23 cellular contexts compared by ENCODE assay signal in the genomic region with DNA sequence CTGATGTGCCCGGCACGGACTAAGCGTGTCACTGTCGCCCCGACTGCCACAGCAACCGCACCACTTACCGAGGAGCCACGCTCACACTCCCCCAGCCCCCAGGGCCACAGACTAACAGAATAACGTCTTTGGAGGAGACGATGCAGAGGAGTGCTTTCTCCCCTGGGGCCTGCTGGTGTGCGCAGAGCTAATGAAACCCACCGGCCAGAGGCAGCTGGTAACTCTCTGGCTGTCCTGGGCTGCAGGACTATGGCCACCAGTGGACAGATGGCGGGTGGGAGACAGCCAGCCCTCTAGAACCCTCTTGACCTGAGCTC.
DNase-seq lines count a peak whose midpoint lies in the region; ATAC-seq and TF ChIP-seq lines count a peak whose summit lies in the region.
"Had no signal": no experiment of that assay in that cellular context is flagged by ENCODE, and none has a peak within 500 bp of the region (broad histone marks: within the 10 kb centered on the region; RNA-seq: fewer than 3 reads in every experiment).

No MANE protein-coding gene starts in this region.

- H2AFZ ChIP-seq in GM23338 = no peak overlapping the region

- intact Hi-C loops in lower lobe of right lung (cut with DNase I) = no loop called here

- H3K4me3 ChIP-seq in WERI-Rb-1 (ENCODE audit: low read depth, low read length) = no peak overlapping the region
- H3K4me3 ChIP-seq in lower lobe of right lung = no peak overlapping the region
- H3K4me3 ChIP-seq in GM23338 = no peak overlapping the region
- H3K4me3 ChIP-seq: GM12878, SJCRH30 had no signal

- no peaks in the 10 kb centered on the region for H3K9me3 ChIP-seq in WERI-Rb-1 (ENCODE audit: severe bottlenecking)
- H3K9me3 ChIP-seq in lower lobe of right lung = no peaks in the 10 kb centered on the region
- H3K9me3 ChIP-seq: SJCRH30 had no signal

- H3K27me3 ChIP-seq in WERI-Rb-1 (ENCODE audit: insufficient read depth, low read depth, severe bottlenecking) (no peaks in the 10 kb centered on the region), lower lobe of right lung (ENCODE audit: low read depth) (no peaks in the 10 kb centered on the region), GM23338 (ENCODE audit: insufficient read depth) (no peaks in the 10 kb centered on the region)

- H3K4me3 Mint-ChIP-seq in stimulated activated effector memory CD8-positive, alpha-beta T cell treated with anti-CD3 and anti-CD28 coated beads, Interleukin-12 subunit alpha, Interleukin-12 subunit beta, amount 100 ng/mL, for 72 hours = no peak overlapping the region
- no peak overlapping the region for H3K4me3 Mint-ChIP-seq in GM23338
- H3K4me3 Mint-ChIP-seq: CD8-positive, alpha-beta T cell had no signal

- TF ChIP-seq CTCF in WERI-Rb-1 (IDR thresholded peaks at IDR 0.05; ENCODE audit: low read depth, low read length) (no peak), lower lobe of right lung (IDR thresholded peaks at IDR 0.05) (no peak), GM23338 (conservative IDR thresholded peaks at IDR 0.05; ENCODE audit: low read depth in 2 of 2) (no peak)

- ATAC-seq in lower lobe of right lung = no peak
- peak; percentile 12 for ATAC-seq in stimulated activated effector memory CD8-positive, alpha-beta T cell treated with anti-CD3 and anti-CD28 coated beads, Interleukin-12 subunit alpha, Interleukin-12 subunit beta, amount 100 ng/mL, for 72 hours
- no peak for ATAC-seq in GM19452 (IDR thresholded peaks at IDR 0.05; ENCODE audit: unreplicated experiment)
- no peak for ATAC-seq in GM23338
- ATAC-seq in GM21367 (IDR thresholded peaks at IDR 0.05; ENCODE audit: unreplicated experiment) = no peak
- ATAC-seq: CD8-positive, alpha-beta T cell; GM12878 had no signal

- peaks cover 3% of the 10 kb centered on the region for H3K4me1 Mint-ChIP-seq in stimulated activated effector memory CD8-positive, alpha-beta T cell treated with anti-CD3 and anti-CD28 coated beads, Interleukin-12 subunit alpha, Interleukin-12 subunit beta, amount 100 ng/mL, for 72 hours
- peaks cover 4% of the 10 kb centered on the region for H3K4me1 Mint-ChIP-seq in GM23338

- no peaks in the 10 kb centered on the region for H3K4me1 ChIP-seq in lower lobe of right lung
- H3K4me1 ChIP-seq in GM23338 (ENCODE audit: insufficient read depth) = no peaks in the 10 kb centered on the region
- H3K4me1 ChIP-seq: SJCRH30 had no signal

- H3K27ac ChIP-seq in WERI-Rb-1 = no peak overlapping the region
- H3K27ac ChIP-seq in lower lobe of right lung = no peak overlapping the region
- H3K27ac ChIP-seq in GM23338 (ENCODE audit: low read depth) = no peak overlapping the region
- H3K27ac ChIP-seq: KMS-11, SJCRH30 had no signal

- peaks cover 2% of the 10 kb centered on the region for H3K36me3 Mint-ChIP-seq in stimulated activated effector memory CD8-positive, alpha-beta T cell treated with anti-CD3 and anti-CD28 coated beads, Interleukin-12 subunit alpha, Interleukin-12 subunit beta, amount 100 ng/mL, for 72 hours
- H3K36me3 Mint-ChIP-seq in GM23338 (ENCODE audit: low read depth) = peaks cover 6% of the 10 kb centered on the region; the same call in 2 of the 3 replicates
- H3K36me3 Mint-ChIP-seq: CD8-positive, alpha-beta T cell had no signal

- peak overlapping the region; percentile 60 for H3K27ac Mint-ChIP-seq in stimulated activated effector memory CD8-positive, alpha-beta T cell treated with anti-CD3 and anti-CD28 coated beads, Interleukin-12 subunit alpha, Interleukin-12 subunit beta, amount 100 ng/mL, for 72 hours
- no peak overlapping the region for H3K27ac Mint-ChIP-seq in GM23338
- H3K27ac Mint-ChIP-seq: CD8-positive, alpha-beta T cell had no signal

- H3K9me2 ChIP-seq in GM23338 (ENCODE audit: insufficient read depth) = no peaks in the 10 kb centered on the region; the same call in 1 of the 2 replicates

- no peak overlapping the region for H3K4me2 ChIP-seq in GM23338
- H3K4me2 ChIP-seq: KMS-11 had no signal

- no peaks in the 10 kb centered on the region for H3K79me2 ChIP-seq in GM23338 (replicated peaks; ENCODE audit: insufficient read depth)

- H3F3A ChIP-seq in GM23338 (replicated peaks; ENCODE audit: low read depth) = no peaks in the 10 kb centered on the region

- H3K36me3 ChIP-seq in WERI-Rb-1 = no peaks in the 10 kb centered on the region
- no peaks in the 10 kb centered on the region for H3K36me3 ChIP-seq in lower lobe of right lung
- no peaks in the 10 kb centered on the region for H3K36me3 ChIP-seq in GM23338 (ENCODE audit: insufficient read depth)
- H3K36me3 ChIP-seq: SJCRH30 had no signal

- DNase-seq in activated gamma-delta T cell treated with Interleukin-2 at 50 U/mL for 16 hours (peak; percentile 1), activated gamma-delta T cell (lab: John Stamatoyannopoulos, UW) (no peak), WERI-Rb-1 (peak; percentile 3), lower lobe of right lung (peak; percentile 44), GM23338 (ENCODE audit: low spot score) (no peak)
- no peak for DNase-seq in stimulated activated effector memory CD8-positive, alpha-beta T cell treated with anti-CD3 and anti-CD28 coated beads, Interleukin-12 subunit alpha, Interleukin-12 subunit beta, amount 100 ng/mL, for 72 hours (ENCODE audit: low spot score in 2 of 2)
- DNase-seq: AML-193; C1 segment of cervical spinal cord; CD8-positive, alpha-beta T cell; DND-41; GOT3; IMR-90; NCI-H1105; NCI-H146; NCI-H2171; NCI-H345; NCI-H524; OCI-M1; SJCRH30 had no signal

- no peaks in the 10 kb centered on the region for H3K9me3 Mint-ChIP-seq in stimulated activated effector memory CD8-positive, alpha-beta T cell treated with anti-CD3 and anti-CD28 coated beads, Interleukin-12 subunit alpha, Interleukin-12 subunit beta, amount 100 ng/mL, for 72 hours
- peaks cover 11% of the 10 kb centered on the region for H3K9me3 Mint-ChIP-seq in GM23338
- H3K9me3 Mint-ChIP-seq: CD8-positive, alpha-beta T cell had no signal

- H3K27me3 Mint-ChIP-seq in GM23338 (ENCODE audit: insufficient read depth, low read depth, poor library complexity) = peaks cover 2% of the 10 kb centered on the region

- H4K20me1 ChIP-seq in GM23338 (replicated peaks; ENCODE audit: insufficient read depth) = no peaks in the 10 kb centered on the region

TF ChIP-seq in GM23338, 12 proteins besides CTCF, POLR2A, EP300 and RAD21:
- TF ChIP-seq NANOG (IDR thresholded peaks at IDR 0.05; ENCODE audit: borderline replicate concordance) = no peak
- TF ChIP-seq, protein P1, sequence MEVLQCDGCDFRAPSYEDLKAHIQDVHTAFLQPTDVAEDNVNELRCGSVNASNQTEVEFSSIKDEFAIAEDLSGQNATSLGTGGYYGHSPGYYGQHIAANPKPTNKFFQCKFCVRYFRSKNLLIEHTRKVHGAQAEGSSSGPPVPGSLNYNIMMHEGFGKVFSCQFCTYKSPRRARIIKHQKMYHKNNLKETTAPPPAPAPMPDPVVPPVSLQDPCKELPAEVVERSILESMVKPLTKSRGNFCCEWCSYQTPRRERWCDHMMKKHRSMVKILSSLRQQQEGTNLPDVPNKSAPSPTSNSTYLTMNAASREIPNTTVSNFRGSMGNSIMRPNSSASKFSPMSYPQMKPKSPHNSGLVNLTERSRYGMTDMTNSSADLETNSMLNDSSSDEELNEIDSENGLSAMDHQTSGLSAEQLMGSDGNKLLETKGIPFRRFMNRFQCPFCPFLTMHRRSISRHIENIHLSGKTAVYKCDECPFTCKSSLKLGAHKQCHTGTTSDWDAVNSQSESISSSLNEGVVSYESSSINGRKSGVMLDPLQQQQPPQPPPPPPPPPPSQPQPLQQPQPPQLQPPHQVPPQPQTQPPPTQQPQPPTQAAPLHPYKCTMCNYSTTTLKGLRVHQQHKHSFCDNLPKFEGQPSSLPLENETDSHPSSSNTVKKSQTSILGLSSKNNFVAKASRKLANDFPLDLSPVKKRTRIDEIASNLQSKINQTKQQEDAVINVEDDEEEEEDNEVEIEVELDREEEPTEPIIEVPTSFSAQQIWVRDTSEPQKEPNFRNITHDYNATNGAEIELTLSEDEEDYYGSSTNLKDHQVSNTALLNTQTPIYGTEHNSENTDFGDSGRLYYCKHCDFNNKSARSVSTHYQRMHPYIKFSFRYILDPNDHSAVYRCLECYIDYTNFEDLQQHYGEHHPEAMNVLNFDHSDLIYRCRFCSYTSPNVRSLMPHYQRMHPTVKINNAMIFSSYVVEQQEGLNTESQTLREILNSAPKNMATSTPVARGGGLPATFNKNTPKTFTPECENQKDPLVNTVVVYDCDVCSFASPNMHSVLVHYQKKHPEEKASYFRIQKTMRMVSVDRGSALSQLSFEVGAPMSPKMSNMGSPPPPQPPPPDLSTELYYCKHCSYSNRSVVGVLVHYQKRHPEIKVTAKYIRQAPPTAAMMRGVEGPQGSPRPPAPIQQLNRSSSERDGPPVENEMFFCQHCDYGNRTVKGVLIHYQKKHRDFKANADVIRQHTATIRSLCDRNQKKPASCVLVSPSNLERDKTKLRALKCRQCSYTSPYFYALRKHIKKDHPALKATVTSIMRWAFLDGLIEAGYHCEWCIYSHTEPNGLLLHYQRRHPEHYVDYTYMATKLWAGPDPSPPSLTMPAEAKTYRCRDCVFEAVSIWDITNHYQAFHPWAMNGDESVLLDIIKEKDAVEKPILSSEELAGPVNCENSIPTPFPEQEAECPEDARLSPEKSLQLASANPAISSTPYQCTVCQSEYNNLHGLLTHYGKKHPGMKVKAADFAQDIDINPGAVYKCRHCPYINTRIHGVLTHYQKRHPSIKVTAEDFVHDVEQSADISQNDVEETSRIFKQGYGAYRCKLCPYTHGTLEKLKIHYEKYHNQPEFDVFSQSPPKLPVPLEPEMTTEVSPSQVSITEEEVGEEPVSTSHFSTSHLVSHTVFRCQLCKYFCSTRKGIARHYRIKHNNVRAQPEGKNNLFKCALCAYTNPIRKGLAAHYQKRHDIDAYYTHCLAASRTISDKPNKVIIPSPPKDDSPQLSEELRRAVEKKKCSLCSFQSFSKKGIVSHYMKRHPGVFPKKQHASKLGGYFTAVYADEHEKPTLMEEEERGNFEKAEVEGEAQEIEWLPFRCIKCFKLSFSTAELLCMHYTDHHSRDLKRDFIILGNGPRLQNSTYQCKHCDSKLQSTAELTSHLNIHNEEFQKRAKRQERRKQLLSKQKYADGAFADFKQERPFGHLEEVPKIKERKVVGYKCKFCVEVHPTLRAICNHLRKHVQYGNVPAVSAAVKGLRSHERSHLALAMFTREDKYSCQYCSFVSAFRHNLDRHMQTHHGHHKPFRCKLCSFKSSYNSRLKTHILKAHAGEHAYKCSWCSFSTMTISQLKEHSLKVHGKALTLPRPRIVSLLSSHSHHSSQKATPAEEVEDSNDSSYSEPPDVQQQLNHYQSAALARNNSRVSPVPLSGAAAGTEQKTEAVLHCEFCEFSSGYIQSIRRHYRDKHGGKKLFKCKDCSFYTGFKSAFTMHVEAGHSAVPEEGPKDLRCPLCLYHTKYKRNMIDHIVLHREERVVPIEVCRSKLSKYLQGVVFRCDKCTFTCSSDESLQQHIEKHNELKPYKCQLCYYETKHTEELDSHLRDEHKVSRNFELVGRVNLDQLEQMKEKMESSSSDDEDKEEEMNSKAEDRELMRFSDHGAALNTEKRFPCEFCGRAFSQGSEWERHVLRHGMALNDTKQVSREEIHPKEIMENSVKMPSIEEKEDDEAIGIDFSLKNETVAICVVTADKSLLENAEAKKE (CRISPR knock-in tag; IDR thresholded peaks at IDR 0.05) = no peak

Comparison
In these comparisons a context has a peak if more than half of its experiments do, and no peak if none do; other contexts are left out.
1. DNase-seq: peak in activated gamma-delta T cell treated with Interleukin-2 at 50 U/mL for 16 hours (single experiment), WERI-Rb-1 (single experiment) and lower lobe of right lung (single experiment); none in activated gamma-delta T cell (single experiment), stimulated activated effector memory CD8-positive, alpha-beta T cell treated with anti-CD3 and anti-CD28 coated beads, Interleukin-12 subunit alpha, Interleukin-12 subunit beta, amount 100 ng/mL, for 72 hours (0 of 2) and GM23338 (single experiment).